ENCODE assay signal across 20 cellular contexts in genomic region chrX:149628280-149628679, GRCh38. TPM values are rescaled to one million over a fixed set of nuclear protein-coding genes. Genes with fewer than 3 reads are reported as not detected.
"Had no signal": no experiment of that assay in that cellular context is flagged by ENCODE, and none has a peak within 500 bp of the region (broad histone marks: within the 10 kb centered on the region; RNA-seq: fewer than 3 reads in every experiment).

No MANE protein-coding gene starts in this region.

- H3K4me1 ChIP-seq: uterus had no signal

- H3K36me3 ChIP-seq: gastroesophageal sphincter, heart right ventricle, left lung, neutrophil, thyroid gland, uterus had no signal

- H3K27ac ChIP-seq: gastroesophageal sphincter, heart right ventricle, left lung, neutrophil, parathyroid adenoma, thyroid gland, uterus had no signal

- H3K9me3 ChIP-seq: gastroesophageal sphincter, heart right ventricle, left lung, mucosa of descending colon, neutrophil, thyroid gland, uterus had no signal

- DNase-seq: activated CD4-positive, alpha-beta T cell treated with anti-CD3 and anti-CD28 coated beads, Interleukin-2, amount 10 ng/mL, durations not matched to agents 24 days and 14 days; activated CD8-positive, alpha-beta memory T cell treated with anti-CD3 and anti-CD28 coated beads, Interleukin-2, amount 50 U/mL, for 48 hours; activated gamma-delta T cell treated with Interleukin-2 at 50 U/mL for 16 hours; activated T-cell treated with anti-CD3 and anti-CD28 coated beads, Interleukin-2, amount 50 U/mL, for 72 hours; amniotic stem cell; cortex of kidney; effector CD4-positive, alpha-beta T cell; heart right ventricle; islet precursor cell; left lung; mucosa of descending colon; naive thymus-derived CD8-positive, alpha-beta T cell; stimulated activated naive B cell treated with anti-CD40 and anti-IgM and Interleukin-4, amounts not matched to agents 10 μg/mL and 1 μg/mL and 100 μg/mL, for 72 hours; T-helper 2 cell; thyroid gland; uterus had no signal

- H3K4me3 ChIP-seq: gastroesophageal sphincter, heart right ventricle, left lung, mucosa of descending colon, thyroid gland, uterus had no signal

- H3K27me3 ChIP-seq: gastroesophageal sphincter, left lung, thyroid gland, uterus had no signal

- ATAC-seq: activated T-cell treated with anti-CD3 and anti-CD28 coated beads, Interleukin-2, amount 50 U/mL, for 72 hours; gastroesophageal sphincter; heart right ventricle; left lung; mucosa of descending colon; naive thymus-derived CD8-positive, alpha-beta T cell; stimulated activated naive B cell treated with anti-CD40 and anti-IgM and Interleukin-4, amounts not matched to agents 10 μg/mL and 1 μg/mL and 100 μg/mL, for 72 hours had no signal

RNA-seq across cellular contexts. Expression of gene HSFX2, which starts 33.2 kb away (rescaled TPM):
- total RNA-seq: activated CD4-positive, alpha-beta T cell treated with anti-CD3 and anti-CD28 coated beads, Interleukin-2, amount 10 ng/mL, durations not matched to agents 24 days and 14 days; gastroesophageal sphincter; renal cortical epithelial cell; uterus had no signal

RNA-seq across cellular contexts. Expression of gene MAGEA9B, which starts 41.0 kb away (rescaled TPM):
- total RNA-seq: activated CD4-positive, alpha-beta T cell treated with anti-CD3 and anti-CD28 coated beads, Interleukin-2, amount 10 ng/mL, durations not matched to agents 24 days and 14 days; activated T-cell treated with anti-CD3 and anti-CD28 coated beads, Interleukin-2, amount 50 U/mL, for 72 hours; gastroesophageal sphincter; heart right ventricle; left lung; mucosa of descending colon; naive thymus-derived CD8-positive, alpha-beta T cell; renal cortical epithelial cell; thyroid gland; uterus had no signal
- polyA plus RNA-seq: heart right ventricle; naive thymus-derived CD8-positive, alpha-beta T cell had no signal
